8 cellular contexts compared by ENCODE assay signal in genomic region chr2:98607741-98608117, GRCh38. TPM values are rescaled to one million over a fixed set of nuclear protein-coding genes. Genes with fewer than 3 reads are reported as not detected.
DNase-seq lines count a peak whose midpoint lies in the region; ATAC-seq and TF ChIP-seq lines count a peak whose summit lies in the region.

No MANE protein-coding gene starts in this region.

- no peaks in the 10 kb centered on the region for H3K9me3 ChIP-seq in heart right ventricle

- H3K4me1 ChIP-seq in heart right ventricle = peaks cover 16 to 65% (median 54%) of the 10 kb centered on the region in 9 donors

- peaks cover 55% of the 10 kb centered on the region for H3K4me1 Mint-ChIP-seq in activated B cell treated with CpG ODN at 0.5 μM for 24 hours

- no peaks in the 10 kb centered on the region for H3K27me3 ChIP-seq in heart right ventricle

- H3K4me3 ChIP-seq in heart right ventricle = peak overlapping the region; percentile 62 to 99 (median 94)
- H3K4me3 ChIP-seq in retinal pigment epithelial cell (ENCODE audit: low read length) = peak overlapping the region; percentile 90

- no peak for TF ChIP-seq CTCF in activated B cell treated with CpG ODN at 0.5 μM for 24 hours (IDR thresholded peaks at IDR 0.05)
- no peak for TF ChIP-seq CTCF in heart right ventricle (IDR thresholded peaks at IDR 0.05)
- TF ChIP-seq CTCF in retinal pigment epithelial cell (conservative IDR thresholded peaks at IDR 0.05; ENCODE audit: low read depth, low read length) = no peak

- DNase-seq in NCI-H82 (lab: John Stamatoyannopoulos, UW) = peak; percentile 40
- DNase-seq in NCI-H82 treated with DMSO at 0.1 percent for 48 hours (lab: John Stamatoyannopoulos, UW; ENCODE audit: unreplicated experiment) = no peak
- DNase-seq in activated B cell treated with CpG ODN at 0.5 μM for 24 hours = no peak
- DNase-seq in heart right ventricle = no peak
- no peak for DNase-seq in retinal pigment epithelial cell (ENCODE audit: low read depth)
- no peak for DNase-seq in globus pallidus (ENCODE audit: low spot score)

- WGBS in heart right ventricle, 2 donors = 7 to 8% methylated on average over 7 of the region's 7 CpGs

- intact Hi-C loops in activated B cell treated with CpG ODN at 0.5 μM for 24 hours (cut with micrococcal nuclease) = loop anchor here (1.0 to 2.0 kb wide), 4 partner anchors 51 to 729 kb away; partner anchors contain the start of genes EIF5B, MITD1, MRPL30 and TXNDC9
- intact Hi-C loops in heart right ventricle (cut with DNase I) = loop anchor here in 5 of 10 donors (5.0 to 10.0 kb wide), 3 partner anchors 40 to 193 kb away; partner anchors contain the start of gene INPP4A (in 1 of the 5)

- H3K4me3 Mint-ChIP-seq in activated B cell treated with CpG ODN at 0.5 μM for 24 hours = peak overlapping the region; percentile 93

- peaks cover 57% of the 10 kb centered on the region for H3K36me3 Mint-ChIP-seq in activated B cell treated with CpG ODN at 0.5 μM for 24 hours (ENCODE audit: low read depth)

- H3K27me3 Mint-ChIP-seq in activated B cell treated with CpG ODN at 0.5 μM for 24 hours = no peaks in the 10 kb centered on the region

- H3K36me3 ChIP-seq in heart right ventricle = peaks cover 0 to 46% (median 13%) of the 10 kb centered on the region in 9 donors

- CTCF ChIA-PET in activated B cell treated with CpG ODN at 0.5 μM for 24 hours (lab: Charles Lee) = no interaction called here

- peak overlapping the region; percentile 84 to 100 (median 96) for H3K27ac ChIP-seq in heart right ventricle

- H3K27ac Mint-ChIP-seq in activated B cell treated with CpG ODN at 0.5 μM for 24 hours = peak overlapping the region; percentile 86

- POLR2A ChIA-PET in activated B cell treated with CpG ODN at 0.5 μM for 24 hours (lab: Charles Lee) = interaction anchor here (1.5 kb wide), 1 partner anchor 145 kb away, joined by 4 read pairs; no protein-coding TSS in a partner anchor

- ATAC-seq in activated B cell treated with CpG ODN at 0.5 μM for 24 hours (ENCODE audit: low read depth) (no peak), heart right ventricle (peak in 4 of 8 donors; percentile 1 to 24 (median 5)), HG02763 (IDR thresholded peaks at IDR 0.05; ENCODE audit: unreplicated experiment) (no peak)
- ATAC-seq in activated CD4-positive, CD25-positive, alpha-beta regulatory T cell treated with anti-CD3 and anti-CD28 coated beads, Interleukin-2, amount 50 U/mL, for 24 hours = no peak

- H3K9me3 Mint-ChIP-seq in activated B cell treated with CpG ODN at 0.5 μM for 24 hours = no peaks in the 10 kb centered on the region

RNA-seq across cellular contexts. Expression of gene COA5, which starts 0.6 kb away (rescaled TPM):
- total RNA-seq in activated B cell treated with CpG ODN at 0.5 μM for 24 hours = 31.5 and 37.6 TPM in 2 replicates
- total RNA-seq in heart right ventricle = 10 to 100 TPM; 20.2 to 33.8 (median 26.0) TPM
- polyA plus RNA-seq in heart right ventricle = 10 to 100 TPM; 22.6 to 61.2 TPM

RNA-seq across cellular contexts. Expression of gene UNC50, which starts 0.7 kb away (rescaled TPM):
- total RNA-seq in activated B cell treated with CpG ODN at 0.5 μM for 24 hours (35.3 and 36.3 TPM in 2 replicates), heart right ventricle (10 to 100 TPM; 21.3 to 34.2 (median 25.3) TPM)
- 10 to 100 TPM; 30.4 to 58.4 TPM for polyA plus RNA-seq in heart right ventricle
